Comparison of ENCODE assay signal across 16 cellular contexts in the genomic region with DNA sequence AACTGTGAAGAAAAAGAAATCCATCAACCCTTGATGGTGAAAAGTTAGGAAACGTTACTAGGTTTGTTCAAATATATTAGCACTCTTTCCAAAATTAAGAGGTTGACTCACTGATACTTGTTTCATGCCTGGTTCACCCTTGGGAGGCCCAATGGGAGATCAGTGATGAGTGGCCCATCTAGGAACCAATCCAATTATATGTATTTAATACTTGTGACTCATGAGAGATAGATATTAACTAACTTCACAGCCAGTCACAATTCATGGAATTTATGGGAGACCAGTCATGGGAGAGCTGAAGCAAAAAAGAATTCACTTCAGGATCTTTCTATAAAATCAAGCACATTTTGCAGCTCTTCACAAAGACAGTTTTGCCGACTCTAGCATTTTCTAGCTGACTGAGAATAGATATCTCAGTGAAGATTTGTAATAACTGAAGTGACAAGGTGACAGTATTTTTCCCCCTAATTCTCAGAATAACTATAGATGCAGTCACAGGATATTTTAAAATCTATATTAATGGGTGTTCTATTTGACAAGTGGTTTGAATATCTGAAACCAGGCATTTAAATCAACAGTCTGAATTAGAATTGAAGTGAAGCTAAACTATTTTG.
DNase-seq lines count a peak whose midpoint lies in the region; TF ChIP-seq lines count a peak whose summit lies in the region.
"Had no signal": no experiment of that assay in that cellular context is flagged by ENCODE, and none has a peak within 500 bp of the region (broad histone marks: within the 10 kb centered on the region; RNA-seq: fewer than 3 reads in every experiment).

No MANE protein-coding gene starts in this region.

- H3K27ac ChIP-seq in coronary artery = peak overlapping the region; percentile 19 to 20
- H3K27ac ChIP-seq in neural cell (ENCODE audit: low read length) = peak overlapping the region; percentile 48
- H3K27ac ChIP-seq: esophagus muscularis mucosa, thyroid gland had no signal

- no peaks in the 10 kb centered on the region for H3K79me2 ChIP-seq in neural cell (replicated peaks; ENCODE audit: insufficient read depth, low read length)

- no peaks in the 10 kb centered on the region for H3K9me2 ChIP-seq in neural cell (ENCODE audit: insufficient read depth, low read length)

- TF ChIP-seq RAD21 in neural cell (conservative IDR thresholded peaks at IDR 0.05) = no peak

- no peaks in the 10 kb centered on the region for H3K9me3 ChIP-seq in neural cell (ENCODE audit: low read length)
- H3K9me3 ChIP-seq: esophagus muscularis mucosa, thyroid gland had no signal

- H3K4me3 ChIP-seq in coronary artery (no peak overlapping the region), neural cell (ENCODE audit: low read length) (no peak overlapping the region)
- H3K4me3 ChIP-seq: esophagus muscularis mucosa, smooth muscle cell, thyroid gland had no signal

- H2AFZ ChIP-seq in neural cell (ENCODE audit: low read depth, low read length) = no peak overlapping the region

- H3K4me2 ChIP-seq in neural cell (ENCODE audit: low read length) = no peak overlapping the region
- H3K4me2 ChIP-seq: smooth muscle cell had no signal

- H3K27me3 ChIP-seq in neural cell (ENCODE audit: insufficient read depth, low read depth, low read length) = no peaks in the 10 kb centered on the region
- H3K27me3 ChIP-seq: esophagus muscularis mucosa, thyroid gland had no signal

- no peak overlapping the region for H3K9ac ChIP-seq in neural cell (ENCODE audit: low read length)

- H4K20me1 ChIP-seq in neural cell (ENCODE audit: insufficient read depth) = no peaks in the 10 kb centered on the region

- TF ChIP-seq EP300 in neural cell (conservative IDR thresholded peaks at IDR 0.05; ENCODE audit: poor library complexity, severe bottlenecking) = peak; percentile 80

- DNase-seq in ELR (ENCODE audit: low read depth) = peak; percentile 65
- peak; percentile 70 for DNase-seq in M059J (ENCODE audit: low read depth)
- DNase-seq in coronary artery (ENCODE audit: low spot score) = no peak
- no peak for DNase-seq in stimulated activated CD8-positive, alpha-beta memory T cell treated with anti-CD3 and anti-CD28 coated beads, Interleukin-4, amount 100 ng/mL, for 48 hours
- DNase-seq in NCI-H2029 (lab: John Stamatoyannopoulos, UW) = no peak
- no peak for DNase-seq in islet precursor cell
- no peak for DNase-seq in activated T-cell treated with anti-CD3 and anti-CD28 coated beads, Interleukin-2, amount 50 U/mL, for 48 hours
- DNase-seq: activated CD4-positive, alpha-beta T cell treated with anti-CD3 and anti-CD28 coated beads, Interleukin-2, amount 50 U/mL, for 1 hour; Kasumi-1; left cardiac atrium; NCI-H2081; nephron progenitor cell; thyroid gland had no signal

- H3K36me3 ChIP-seq in neural cell (ENCODE audit: insufficient read depth, low read length) = no peaks in the 10 kb centered on the region
- H3K36me3 ChIP-seq: esophagus muscularis mucosa, thyroid gland had no signal

- TF ChIP-seq CTCF in coronary artery (IDR thresholded peaks at IDR 0.05) (no peak), neural cell (IDR thresholded peaks at IDR 0.05; ENCODE audit: poor library complexity, severe bottlenecking) (no peak)

- H3F3A ChIP-seq in neural cell (ENCODE audit: insufficient read depth, low read length, poor library complexity, severe bottlenecking) = no peaks in the 10 kb centered on the region

TF ChIP-seq in neural cell, 6 proteins besides CTCF, POLR2A, EP300 and RAD21:
- TF ChIP-seq EZH2 (IDR thresholded peaks at IDR 0.05; ENCODE audit: borderline replicate concordance, insufficient read depth, low read length, poor library complexity, severe bottlenecking) (no peak), SMC3 (conservative IDR thresholded peaks at IDR 0.05; ENCODE audit: poor library complexity) (no peak), TAF1 (IDR thresholded peaks at IDR 0.05; ENCODE audit: low read depth) (no peak), POLR2AphosphoS5 (IDR thresholded peaks at IDR 0.05) (peak; percentile 12), MXI1 (conservative IDR thresholded peaks at IDR 0.05; ENCODE audit: poor library complexity, severe bottlenecking) (no peak)
- TF ChIP-seq, protein P1, sequence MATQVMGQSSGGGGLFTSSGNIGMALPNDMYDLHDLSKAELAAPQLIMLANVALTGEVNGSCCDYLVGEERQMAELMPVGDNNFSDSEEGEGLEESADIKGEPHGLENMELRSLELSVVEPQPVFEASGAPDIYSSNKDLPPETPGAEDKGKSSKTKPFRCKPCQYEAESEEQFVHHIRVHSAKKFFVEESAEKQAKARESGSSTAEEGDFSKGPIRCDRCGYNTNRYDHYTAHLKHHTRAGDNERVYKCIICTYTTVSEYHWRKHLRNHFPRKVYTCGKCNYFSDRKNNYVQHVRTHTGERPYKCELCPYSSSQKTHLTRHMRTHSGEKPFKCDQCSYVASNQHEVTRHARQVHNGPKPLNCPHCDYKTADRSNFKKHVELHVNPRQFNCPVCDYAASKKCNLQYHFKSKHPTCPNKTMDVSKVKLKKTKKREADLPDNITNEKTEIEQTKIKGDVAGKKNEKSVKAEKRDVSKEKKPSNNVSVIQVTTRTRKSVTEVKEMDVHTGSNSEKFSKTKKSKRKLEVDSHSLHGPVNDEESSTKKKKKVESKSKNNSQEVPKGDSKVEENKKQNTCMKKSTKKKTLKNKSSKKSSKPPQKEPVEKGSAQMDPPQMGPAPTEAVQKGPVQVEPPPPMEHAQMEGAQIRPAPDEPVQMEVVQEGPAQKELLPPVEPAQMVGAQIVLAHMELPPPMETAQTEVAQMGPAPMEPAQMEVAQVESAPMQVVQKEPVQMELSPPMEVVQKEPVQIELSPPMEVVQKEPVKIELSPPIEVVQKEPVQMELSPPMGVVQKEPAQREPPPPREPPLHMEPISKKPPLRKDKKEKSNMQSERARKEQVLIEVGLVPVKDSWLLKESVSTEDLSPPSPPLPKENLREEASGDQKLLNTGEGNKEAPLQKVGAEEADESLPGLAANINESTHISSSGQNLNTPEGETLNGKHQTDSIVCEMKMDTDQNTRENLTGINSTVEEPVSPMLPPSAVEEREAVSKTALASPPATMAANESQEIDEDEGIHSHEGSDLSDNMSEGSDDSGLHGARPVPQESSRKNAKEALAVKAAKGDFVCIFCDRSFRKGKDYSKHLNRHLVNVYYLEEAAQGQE (IDR thresholded peaks at IDR 0.05; ENCODE audit: borderline replicate concordance) = no peak

Comparison
In these comparisons a context has a peak if more than half of its experiments do, and no peak if none do; other contexts are left out.
1. DNase-seq: peak in ELR (single experiment) and M059J (single experiment); none in coronary artery (single experiment), stimulated activated CD8-positive, alpha-beta memory T cell treated with anti-CD3 and anti-CD28 coated beads, Interleukin-4, amount 100 ng/mL, for 48 hours (single experiment), NCI-H2029 (single experiment), islet precursor cell (single experiment) and activated T-cell treated with anti-CD3 and anti-CD28 coated beads, Interleukin-2, amount 50 U/mL, for 48 hours (0 of 2).